Comparison of ENCODE assay signal across 15 cellular contexts in genomic region chr4:180674629-180675367, GRCh38.
"Had no signal": no experiment of that assay in that cellular context is flagged by ENCODE, and none has a peak within 500 bp of the region (broad histone marks: within the 10 kb centered on the region; RNA-seq: fewer than 3 reads in every experiment).

No MANE protein-coding gene starts in this region.

- DNase-seq: activated CD4-positive, alpha-beta T cell treated with anti-CD3 and anti-CD28 coated beads for 1 hour; activated CD4-positive, alpha-beta T cell treated with anti-CD3 and anti-CD28 coated beads, Interleukin-2, amount 50 U/mL, for 48 hours; activated gamma-delta T cell; activated T-cell treated with anti-CD3 and anti-CD28 coated beads, Interleukin-2, amount 50 U/mL, for 48 hours; immature natural killer cell; left colon; naive thymus-derived CD8-positive, alpha-beta T cell; psoas muscle; sigmoid colon; stimulated activated CD4-positive, alpha-beta T cell treated with anti-CD3 and anti-CD28 coated beads, Interleukin-12 subunit alpha, Interleukin-12 subunit beta, amount 100 ng/mL, for 4 hours; stimulated activated naive CD4-positive, alpha-beta T cell treated with Interleukin-2 at 50 U/mL for 16 hours; T1000; upper lobe of left lung had no signal

- H3K36me3 ChIP-seq: sigmoid colon, upper lobe of left lung had no signal

- H3K27me3 ChIP-seq: sigmoid colon, upper lobe of left lung had no signal

- H3K4me3 Mint-ChIP-seq: activated naive CD8-positive, alpha-beta T cell; immature natural killer cell; naive thymus-derived CD8-positive, alpha-beta T cell had no signal

- H3K9me3 ChIP-seq: psoas muscle, sigmoid colon, upper lobe of left lung had no signal

- H3K4me3 ChIP-seq: lung, psoas muscle, sigmoid colon, upper lobe of left lung had no signal

- H3K36me3 Mint-ChIP-seq: activated naive CD8-positive, alpha-beta T cell; immature natural killer cell; naive thymus-derived CD8-positive, alpha-beta T cell had no signal

- H3K27ac Mint-ChIP-seq: activated naive CD8-positive, alpha-beta T cell; immature natural killer cell; naive thymus-derived CD8-positive, alpha-beta T cell had no signal

- H3K27me3 Mint-ChIP-seq: activated naive CD8-positive, alpha-beta T cell had no signal

- H3K4me1 ChIP-seq: psoas muscle, sigmoid colon, upper lobe of left lung had no signal

- H3K9me3 Mint-ChIP-seq: naive thymus-derived CD8-positive, alpha-beta T cell had no signal

- H3K27ac ChIP-seq: psoas muscle, sigmoid colon, upper lobe of left lung had no signal

- H3K4me1 Mint-ChIP-seq: immature natural killer cell; naive thymus-derived CD8-positive, alpha-beta T cell had no signal
